1 cellular context compared by ENCODE assay signal in genomic region chr11:93570759-93571413, GRCh38.
TF ChIP-seq lines count a peak whose summit lies in the region.

No MANE protein-coding gene starts in this region.

TF ChIP-seq in HepG2, 621 proteins besides CTCF, POLR2A, EP300 and RAD21 (continued from another document):
- TF ChIP-seq PAX8 (CRISPR knock-in tag; IDR thresholded peaks at IDR 0.05; ENCODE audit: borderline replicate concordance), result no peak
- no peak for TF ChIP-seq ZNF260 (CRISPR knock-in tag; IDR thresholded peaks at IDR 0.05; ENCODE audit: borderline replicate concordance, low read depth)
- no peak for TF ChIP-seq KDM5B (CRISPR knock-in tag; IDR thresholded peaks at IDR 0.05; ENCODE audit: borderline replicate concordance)
- TF ChIP-seq, protein P1, sequence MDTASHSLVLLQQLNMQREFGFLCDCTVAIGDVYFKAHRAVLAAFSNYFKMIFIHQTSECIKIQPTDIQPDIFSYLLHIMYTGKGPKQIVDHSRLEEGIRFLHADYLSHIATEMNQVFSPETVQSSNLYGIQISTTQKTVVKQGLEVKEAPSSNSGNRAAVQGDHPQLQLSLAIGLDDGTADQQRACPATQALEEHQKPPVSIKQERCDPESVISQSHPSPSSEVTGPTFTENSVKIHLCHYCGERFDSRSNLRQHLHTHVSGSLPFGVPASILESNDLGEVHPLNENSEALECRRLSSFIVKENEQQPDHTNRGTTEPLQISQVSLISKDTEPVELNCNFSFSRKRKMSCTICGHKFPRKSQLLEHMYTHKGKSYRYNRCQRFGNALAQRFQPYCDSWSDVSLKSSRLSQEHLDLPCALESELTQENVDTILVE (CRISPR knock-in tag; IDR thresholded peaks at IDR 0.05), result peak; percentile 70
- TF ChIP-seq ZNF709 (CRISPR knock-in tag; IDR thresholded peaks at IDR 0.05), result no peak
- TF ChIP-seq, protein P2, sequence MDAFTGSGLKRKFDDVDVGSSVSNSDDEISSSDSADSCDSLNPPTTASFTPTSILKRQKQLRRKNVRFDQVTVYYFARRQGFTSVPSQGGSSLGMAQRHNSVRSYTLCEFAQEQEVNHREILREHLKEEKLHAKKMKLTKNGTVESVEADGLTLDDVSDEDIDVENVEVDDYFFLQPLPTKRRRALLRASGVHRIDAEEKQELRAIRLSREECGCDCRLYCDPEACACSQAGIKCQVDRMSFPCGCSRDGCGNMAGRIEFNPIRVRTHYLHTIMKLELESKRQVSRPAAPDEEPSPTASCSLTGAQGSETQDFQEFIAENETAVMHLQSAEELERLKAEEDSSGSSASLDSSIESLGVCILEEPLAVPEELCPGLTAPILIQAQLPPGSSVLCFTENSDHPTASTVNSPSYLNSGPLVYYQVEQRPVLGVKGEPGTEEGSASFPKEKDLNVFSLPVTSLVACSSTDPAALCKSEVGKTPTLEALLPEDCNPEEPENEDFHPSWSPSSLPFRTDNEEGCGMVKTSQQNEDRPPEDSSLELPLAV (CRISPR knock-in tag; conservative IDR thresholded peaks at IDR 0.05; ENCODE audit: low read depth), result no peak
- TF ChIP-seq ARID2 (CRISPR knock-in tag; IDR thresholded peaks at IDR 0.05; ENCODE audit: borderline replicate concordance), result no peak
- TF ChIP-seq MBD4 (IDR thresholded peaks at IDR 0.05; ENCODE audit: borderline replicate concordance, low read length), result no peak
- TF ChIP-seq GTF3A (CRISPR knock-in tag; conservative IDR thresholded peaks at IDR 0.05), result no peak
- TF ChIP-seq DR1 (CRISPR knock-in tag; IDR thresholded peaks at IDR 0.05), result no peak
- peak; percentile 61 for TF ChIP-seq BCL6 (CRISPR knock-in tag; IDR thresholded peaks at IDR 0.05)
- no peak for TF ChIP-seq TMF1 (CRISPR knock-in tag; IDR thresholded peaks at IDR 0.05; ENCODE audit: low read depth)
- no peak for TF ChIP-seq SNAI1 (CRISPR knock-in tag; IDR thresholded peaks at IDR 0.05; ENCODE audit: borderline replicate concordance)
- no peak for TF ChIP-seq AKAP8 (CRISPR knock-in tag; IDR thresholded peaks at IDR 0.05)
- TF ChIP-seq TBX2 (CRISPR knock-in tag; IDR thresholded peaks at IDR 0.05; ENCODE audit: borderline replicate concordance), result peak; percentile 73; the same call in 1 of the 2 replicates
- no peak for TF ChIP-seq BHLHE40 (IDR thresholded peaks at IDR 0.05; ENCODE audit: low read length)
- no peak for TF ChIP-seq ONECUT2 (CRISPR knock-in tag; IDR thresholded peaks at IDR 0.05)
- peak; percentile 70 for TF ChIP-seq MED1 (CRISPR knock-in tag; IDR thresholded peaks at IDR 0.05)
- TF ChIP-seq HMG20A (CRISPR knock-in tag; IDR thresholded peaks at IDR 0.05; ENCODE audit: borderline replicate concordance), result peak; percentile 82; the same call in 1 of the 2 replicates
- no peak for TF ChIP-seq ZNF761 (CRISPR knock-in tag; conservative IDR thresholded peaks at IDR 0.05)
- TF ChIP-seq ZKSCAN8 (CRISPR knock-in tag; IDR thresholded peaks at IDR 0.05; ENCODE audit: borderline replicate concordance), result no peak
- TF ChIP-seq NCOR1 (IDR thresholded peaks at IDR 0.05; ENCODE audit: borderline replicate concordance, low read length), result peak; percentile 97
- TF ChIP-seq CBX1 (IDR thresholded peaks at IDR 0.05; ENCODE audit: low read depth), result no peak
- TF ChIP-seq ESRRA (CRISPR knock-in tag; IDR thresholded peaks at IDR 0.05; ENCODE audit: low read depth), result peak; percentile 89
- no peak for TF ChIP-seq DBP (CRISPR knock-in tag; IDR thresholded peaks at IDR 0.05; ENCODE audit: not compliant biosample characterization)
- TF ChIP-seq MXI1 (IDR thresholded peaks at IDR 0.05; ENCODE audit: borderline replicate concordance, low read depth, low read length), result peak; percentile 10; the same call in 1 of the 3 replicates
- TF ChIP-seq, protein P3, sequence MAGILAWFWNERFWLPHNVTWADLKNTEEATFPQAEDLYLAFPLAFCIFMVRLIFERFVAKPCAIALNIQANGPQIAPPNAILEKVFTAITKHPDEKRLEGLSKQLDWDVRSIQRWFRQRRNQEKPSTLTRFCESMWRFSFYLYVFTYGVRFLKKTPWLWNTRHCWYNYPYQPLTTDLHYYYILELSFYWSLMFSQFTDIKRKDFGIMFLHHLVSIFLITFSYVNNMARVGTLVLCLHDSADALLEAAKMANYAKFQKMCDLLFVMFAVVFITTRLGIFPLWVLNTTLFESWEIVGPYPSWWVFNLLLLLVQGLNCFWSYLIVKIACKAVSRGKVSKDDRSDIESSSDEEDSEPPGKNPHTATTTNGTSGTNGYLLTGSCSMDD (CRISPR knock-in tag; IDR thresholded peaks at IDR 0.05), result no peak
- TF ChIP-seq ZNF207 (IDR thresholded peaks at IDR 0.05; ENCODE audit: borderline replicate concordance), result no peak
- TF ChIP-seq ZNF232 (CRISPR knock-in tag; IDR thresholded peaks at IDR 0.05; ENCODE audit: borderline replicate concordance), result no peak
- no peak for TF ChIP-seq HOXA9 (CRISPR knock-in tag; IDR thresholded peaks at IDR 0.05; ENCODE audit: borderline replicate concordance)
- TF ChIP-seq TEAD2 (CRISPR knock-in tag; IDR thresholded peaks at IDR 0.05), result no peak
- TF ChIP-seq FIP1L1 (IDR thresholded peaks at IDR 0.05; ENCODE audit: borderline replicate concordance, insufficient read depth, low read depth, low read length), result no peak
- no peak for TF ChIP-seq SRF (IDR thresholded peaks at IDR 0.05; ENCODE audit: low read depth, low read length)
- no peak for TF ChIP-seq ZNF234 (CRISPR knock-in tag; conservative IDR thresholded peaks at IDR 0.05)
- TF ChIP-seq ZNF589 (CRISPR knock-in tag; conservative IDR thresholded peaks at IDR 0.05), result no peak
- no peak for TF ChIP-seq ZNF510 (CRISPR knock-in tag; IDR thresholded peaks at IDR 0.05; ENCODE audit: low read depth)
- no peak for TF ChIP-seq GLI4 (CRISPR knock-in tag; IDR thresholded peaks at IDR 0.05; ENCODE audit: borderline replicate concordance)
- TF ChIP-seq PLSCR1 (CRISPR knock-in tag; IDR thresholded peaks at IDR 0.05; ENCODE audit: borderline replicate concordance), result no peak
- no peak for TF ChIP-seq MED13 (CRISPR knock-in tag; IDR thresholded peaks at IDR 0.05)
- TF ChIP-seq KAT8 (CRISPR knock-in tag; IDR thresholded peaks at IDR 0.05), result peak; percentile 66; the same call in 1 of the 2 replicates
- TF ChIP-seq ZNF501 (CRISPR knock-in tag; IDR thresholded peaks at IDR 0.05), result no peak
- no peak for TF ChIP-seq ATRX (CRISPR knock-in tag; IDR thresholded peaks at IDR 0.05; ENCODE audit: borderline replicate concordance)
- no peak for TF ChIP-seq PRPF4 (IDR thresholded peaks at IDR 0.05; ENCODE audit: low read depth, low read length, poor library complexity, severe bottlenecking)
- TF ChIP-seq RFX3 (CRISPR knock-in tag; IDR thresholded peaks at IDR 0.05), result no peak
- no peak for TF ChIP-seq HMGA1 (CRISPR knock-in tag; conservative IDR thresholded peaks at IDR 0.05)
- no peak for TF ChIP-seq ZNF569 (CRISPR knock-in tag; IDR thresholded peaks at IDR 0.05; ENCODE audit: borderline replicate concordance)
- TF ChIP-seq RARA (CRISPR knock-in tag; IDR thresholded peaks at IDR 0.05), result peak; percentile 63
- no peak for TF ChIP-seq MLLT10 (CRISPR knock-in tag; IDR thresholded peaks at IDR 0.05)
- TF ChIP-seq WIZ (CRISPR knock-in tag; IDR thresholded peaks at IDR 0.05), result peak; percentile 68; the same call in 1 of the 2 replicates
- TF ChIP-seq YY1 (IDR thresholded peaks at IDR 0.05; ENCODE audit: insufficient read depth, insufficient replicate concordance, low read depth, low read length), result no peak
- no peak for TF ChIP-seq MXD1 (CRISPR knock-in tag; IDR thresholded peaks at IDR 0.05)
- TF ChIP-seq SRSF1 (optimal IDR thresholded peaks at IDR 0.05; ENCODE audit: low read depth, low read length), result no peak
- 0 out of 2 replicates have a peak, but pooled peaks have one; percentile 76 for TF ChIP-seq SMAD3 (CRISPR knock-in tag; IDR thresholded peaks at IDR 0.05)
- TF ChIP-seq ZNF251 (CRISPR knock-in tag; IDR thresholded peaks at IDR 0.05), result no peak
- TF ChIP-seq MYC (CRISPR knock-in tag; IDR thresholded peaks at IDR 0.05; ENCODE audit: borderline replicate concordance), result peak; percentile 22; the same call in 1 of the 2 replicates
- peak; percentile 56 for TF ChIP-seq ZNF605 (CRISPR knock-in tag; IDR thresholded peaks at IDR 0.05)
- no peak for TF ChIP-seq ZNF382 (CRISPR knock-in tag; IDR thresholded peaks at IDR 0.05; ENCODE audit: borderline replicate concordance)
- TF ChIP-seq ZNF678 (CRISPR knock-in tag; IDR thresholded peaks at IDR 0.05), result no peak
